ENCODE assay signal across 14 cellular contexts in the genomic region with DNA sequence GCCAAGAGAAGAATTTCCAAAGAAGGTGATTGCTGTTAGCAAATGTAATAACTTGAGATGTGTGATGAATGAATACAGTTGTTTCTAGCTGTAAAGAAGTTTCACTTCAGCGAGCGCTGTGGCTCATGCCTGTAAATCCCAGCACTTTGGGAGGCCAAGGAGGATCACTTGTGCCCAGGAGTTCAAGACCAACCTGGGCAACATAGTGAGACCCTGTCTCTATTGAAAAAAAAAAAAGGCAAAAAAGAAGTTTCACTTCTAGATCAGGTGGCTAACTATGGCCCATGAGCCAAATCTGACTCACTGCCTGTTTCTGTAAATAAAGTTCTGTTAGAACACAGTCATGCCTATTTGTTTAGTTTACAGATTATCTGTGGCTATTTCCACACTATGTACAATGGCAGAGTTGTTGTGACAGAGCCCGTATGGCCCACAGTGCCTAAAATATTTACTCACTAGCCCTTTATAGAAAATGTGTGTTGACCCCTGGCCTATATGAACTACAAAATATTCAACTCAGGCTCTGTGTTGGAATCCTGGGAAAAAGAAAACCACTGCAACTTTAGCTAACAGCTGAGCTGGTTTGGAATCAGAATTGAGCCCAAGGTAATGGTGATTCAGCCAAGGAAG. TPM values are rescaled to one million over a fixed set of nuclear protein-coding genes. Genes with fewer than 3 reads are reported as not detected.
A peak's percentile ranks its signal among the peaks of the same experiment; 100 is the strongest.
DNase-seq lines count a peak whose midpoint lies in the region; ATAC-seq, FAIRE-seq and TF ChIP-seq lines count a peak whose summit lies in the region.
"Had no signal": no experiment of that assay in that cellular context is flagged by ENCODE, and none has a peak within 500 bp of the region (broad histone marks: within the 10 kb centered on the region; RNA-seq: fewer than 3 reads in every experiment).

No MANE protein-coding gene starts in this region.

- no peaks in the 10 kb centered on the region for H3K4me1 ChIP-seq in GM12878 (ENCODE audit: control insufficient read depth, insufficient read depth, low read length)
- H3K4me1 ChIP-seq in right atrium auricular region: no peaks in the 10 kb centered on the region
- H3K4me1 ChIP-seq: BLaER1, heart right ventricle had no signal

- POLR2A ChIA-PET in GM12878 (lab: Charles Lee): no interaction called here

- peak; percentile 21 for DNase-seq in AG20443 (ENCODE audit: low spot score)
- peak; percentile 35 for DNase-seq in HS-5 (ENCODE audit: low read depth)
- DNase-seq in GM12878 (ENCODE audit: low read depth, low spot score): no peak
- DNase-seq in kidney tubule cell (ENCODE audit: low spot score): peak; percentile 40
- DNase-seq in right atrium auricular region (ENCODE audit: low spot score): no peak
- no peak for DNase-seq in activated CD4-positive, alpha-beta T cell treated with anti-CD3 and anti-CD28 coated beads for 48 hours
- DNase-seq in Right ventricle myocardium inferior (ENCODE audit: missing footprints): no peak
- DNase-seq: activated CD8-positive, alpha-beta memory T cell treated with anti-CD3 and anti-CD28 coated beads for 24 hours; heart right ventricle; posterior cingulate gyrus; stimulated activated CD4-positive, alpha-beta T cell treated with anti-CD3 and anti-CD28 coated beads, Interleukin-4, amount 100 ng/mL, for 1 hour; stimulated activated naive CD4-positive, alpha-beta T cell treated with Interleukin-2 at 50 U/mL for 16 hours had no signal

- no peak overlapping the region for H3K27ac ChIP-seq in GM12878 (ENCODE audit: control insufficient read depth, insufficient read depth)
- no peak overlapping the region for H3K27ac ChIP-seq in right atrium auricular region
- H3K27ac ChIP-seq: BLaER1, heart right ventricle had no signal

- TF ChIP-seq CTCF in GM12878 (IDR thresholded peaks at IDR 0.05 in 2 of 3, conservative IDR thresholded peaks at IDR 0.05 in 1 of 3; ENCODE audit: control insufficient read depth in 2 of 3, extremely low read depth in 1 of 3, insufficient read depth in 1 of 3, low read depth in 3 of 3, low read length in 3 of 3) (no peak), right atrium auricular region (IDR thresholded peaks at IDR 0.05) (no peak)

- no peak overlapping the region for H3K4me2 ChIP-seq in GM12878 (ENCODE audit: control insufficient read depth, insufficient read depth)
- H3K4me2 ChIP-seq: BLaER1 had no signal

- no peak for TF ChIP-seq EP300 in GM12878 (IDR thresholded peaks at IDR 0.05; ENCODE audit: borderline replicate concordance in 1 of 2, control insufficient read depth in 1 of 2, low read depth in 2 of 2, low read length in 2 of 2)

- in situ Hi-C loops in GM12878 (cut with MboI): no loop called here

- no peak for FAIRE-seq in GM12878 (lab: Jason Lieb, UNC)

- CTCF ChIA-PET in GM12878 (lab: Yijun Ruan, JAX): no interaction called here

- SMC1A ChIA-PET in GM12878 (lab: Charles Lee; ENCODE audit: uncharacterized antibody, unreplicated experiment): no interaction called here

- H3K36me3 ChIP-seq in GM12878 (ENCODE audit: control insufficient read depth in 2 of 2, insufficient read depth in 2 of 2, low read length in 1 of 2) (no peaks in the 10 kb centered on the region), right atrium auricular region (no peaks in the 10 kb centered on the region)
- H3K36me3 ChIP-seq: BLaER1, heart right ventricle had no signal

- H4K20me1 ChIP-seq in GM12878 (ENCODE audit: control insufficient read depth, insufficient read depth): no peaks in the 10 kb centered on the region

- ATAC-seq in GM12878: no peak
- no peak for ATAC-seq in HG03095 (IDR thresholded peaks at IDR 0.05; ENCODE audit: unreplicated experiment)
- ATAC-seq in Right ventricle myocardium inferior: no peak
- ATAC-seq: heart right ventricle had no signal

- H3K79me2 ChIP-seq in GM12878 (ENCODE audit: control insufficient read depth, insufficient read depth, low read length): no peaks in the 10 kb centered on the region

- H3K4me3 ChIP-seq in GM12878 (no peak overlapping the region), right atrium auricular region (no peak overlapping the region)
- H3K4me3 ChIP-seq: BLaER1, heart right ventricle had no signal

- RAD21 ChIA-PET in GM12878 (lab: Charles Lee; ENCODE audit: unreplicated experiment): no interaction called here

- H3K9ac ChIP-seq in GM12878 (ENCODE audit: control insufficient read depth, insufficient read depth, low read length): no peak overlapping the region
- H3K9ac ChIP-seq: BLaER1 had no signal

- H3K9me3 ChIP-seq in GM12878 (replicated peaks; ENCODE audit: control insufficient read depth, insufficient read depth, low read length) (no peaks in the 10 kb centered on the region), right atrium auricular region (no peaks in the 10 kb centered on the region)
- H3K9me3 ChIP-seq: BLaER1, heart right ventricle had no signal

- no peak overlapping the region for H2AFZ ChIP-seq in GM12878 (ENCODE audit: control insufficient read depth, low read depth, low read length)

- TF ChIP-seq POLR2A in GM12878 (IDR thresholded peaks at IDR 0.05; ENCODE audit: low read depth, low read length): no peak

- H3K27me3 ChIP-seq in GM12878 (replicated peaks in 1 of 2; ENCODE audit: control insufficient read depth in 2 of 2, insufficient read depth in 2 of 2, low read length in 1 of 2) (no peaks in the 10 kb centered on the region), right atrium auricular region (no peaks in the 10 kb centered on the region)

- WGBS in GM12878 (ENCODE audit: insufficient coverage, insufficient replicate concordance, low lambda C conversion rate, missing lambda C conversion rate): 31% methylated on average over 3 of the region's 3 CpGs

- intact Hi-C loops in GM12878 (cut with micrococcal nuclease; ENCODE audit: unreplicated experiment): no loop called here
- intact Hi-C loops in Right ventricle myocardium inferior (cut with DNase I): no loop called here

- BruUV-seq in GM12878 (replicated peaks; lab: Mats Ljungman, UMichigan): no TSS peak

- TF ChIP-seq RAD21 in GM12878 (IDR thresholded peaks at IDR 0.05; ENCODE audit: insufficient read depth, low read depth, low read length): no peak

TF ChIP-seq in GM12878, 131 proteins besides CTCF, POLR2A, EP300 and RAD21 (continues in another document):
- TF ChIP-seq, protein P1, sequence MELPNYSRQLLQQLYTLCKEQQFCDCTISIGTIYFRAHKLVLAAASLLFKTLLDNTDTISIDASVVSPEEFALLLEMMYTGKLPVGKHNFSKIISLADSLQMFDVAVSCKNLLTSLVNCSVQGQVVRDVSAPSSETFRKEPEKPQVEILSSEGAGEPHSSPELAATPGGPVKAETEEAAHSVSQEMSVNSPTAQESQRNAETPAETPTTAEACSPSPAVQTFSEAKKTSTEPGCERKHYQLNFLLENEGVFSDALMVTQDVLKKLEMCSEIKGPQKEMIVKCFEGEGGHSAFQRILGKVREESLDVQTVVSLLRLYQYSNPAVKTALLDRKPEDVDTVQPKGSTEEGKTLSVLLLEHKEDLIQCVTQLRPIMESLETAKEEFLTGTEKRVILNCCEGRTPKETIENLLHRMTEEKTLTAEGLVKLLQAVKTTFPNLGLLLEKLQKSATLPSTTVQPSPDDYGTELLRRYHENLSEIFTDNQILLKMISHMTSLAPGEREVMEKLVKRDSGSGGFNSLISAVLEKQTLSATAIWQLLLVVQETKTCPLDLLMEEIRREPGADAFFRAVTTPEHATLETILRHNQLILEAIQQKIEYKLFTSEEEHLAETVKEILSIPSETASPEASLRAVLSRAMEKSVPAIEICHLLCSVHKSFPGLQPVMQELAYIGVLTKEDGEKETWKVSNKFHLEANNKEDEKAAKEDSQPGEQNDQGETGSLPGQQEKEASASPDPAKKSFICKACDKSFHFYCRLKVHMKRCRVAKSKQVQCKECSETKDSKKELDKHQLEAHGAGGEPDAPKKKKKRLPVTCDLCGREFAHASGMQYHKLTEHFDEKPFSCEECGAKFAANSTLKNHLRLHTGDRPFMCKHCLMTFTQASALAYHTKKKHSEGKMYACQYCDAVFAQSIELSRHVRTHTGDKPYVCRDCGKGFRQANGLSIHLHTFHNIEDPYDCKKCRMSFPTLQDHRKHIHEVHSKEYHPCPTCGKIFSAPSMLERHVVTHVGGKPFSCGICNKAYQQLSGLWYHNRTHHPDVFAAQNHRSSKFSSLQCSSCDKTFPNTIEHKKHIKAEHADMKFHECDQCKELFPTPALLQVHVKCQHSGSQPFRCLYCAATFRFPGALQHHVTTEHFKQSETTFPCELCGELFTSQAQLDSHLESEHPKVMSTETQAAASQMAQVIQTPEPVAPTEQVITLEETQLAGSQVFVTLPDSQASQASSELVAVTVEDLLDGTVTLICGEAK (IDR thresholded peaks at IDR 0.05; ENCODE audit: borderline replicate concordance): peak; percentile 58
- TF ChIP-seq ZNF384 (IDR thresholded peaks at IDR 0.05; ENCODE audit: borderline replicate concordance, low read depth, low read length): peak; percentile 19; the same call in 1 of the 2 replicates
- no peak for TF ChIP-seq EGR1 (IDR thresholded peaks at IDR 0.05; ENCODE audit: borderline replicate concordance in 1 of 2, low read depth in 2 of 2, low read length in 2 of 2)

RNA-seq across cellular contexts. Expression of a gene that starts 54.1 kb away (rescaled TPM):
- total RNA-seq in GM12878 (2013; cell fraction: nucleolus; rRNA removed): 11.5 and 12.7 TPM in 2 replicates
- total RNA-seq in GM12878 (2014; rRNA removed): 26.5 and 28.1 TPM in 2 replicates
- 44.6 and 44.8 TPM in 2 replicates for total RNA-seq in GM12878 (2014; rRNA removed; fragmentation: Illumina TruSeq; extraction: Trizol)
- total RNA-seq in GM12878 (2021): 57.3 and 65.8 TPM in 2 replicates
- polyA plus RNA-seq in GM12878 (2011; ENCODE audit: low read depth): 40.2 TPM
- 86.5 and 105 TPM in 2 replicates for polyA plus RNA-seq in GM12878 (2011; rRNA removed)
- 54.5 and 55.8 TPM in 2 replicates for polyA plus RNA-seq in GM12878 (2011; cell fraction: cytosol; rRNA removed)
- polyA plus RNA-seq in GM12878 (2011; cell fraction: nucleus; rRNA removed): 22.0 and 28.3 TPM in 2 replicates
- polyA plus RNA-seq in GM12878 (2012): 35.3 and 36.1 TPM in 2 replicates
- 71.2 and 77.5 TPM in 2 replicates for polyA plus RNA-seq in GM12878 (2014; fragmentation: Illumina TruSeq; extraction: Trizol)
- 10 to 100 TPM; 31.2 to 31.5 TPM for polyA plus RNA-seq in GM12878 (2014; fragmentation: Nextera tagmentation; extraction: Ambion mirVana)
- polyA plus RNA-seq in GM12878 (2014; rRNA removed): 54.5 and 64.8 TPM in 2 replicates
- 10 to 100 TPM; 76.1 to 77.0 TPM for polyA plus RNA-seq in GM12878 (2016; fragmentation: Nextera tagmentation; extraction: Ambion mirVana)
- 49.0 and 87.7 TPM in 2 replicates for polyA minus RNA-seq in GM12878 (2011; rRNA and poly(A)+ RNA removed)
- 17.2 and 22.5 TPM in 2 replicates for polyA minus RNA-seq in GM12878 (2011; cell fraction: cytosol; rRNA and poly(A)+ RNA removed)
- 6.4 and 10.3 TPM in 2 replicates for polyA minus RNA-seq in GM12878 (2011; cell fraction: nucleus; rRNA and poly(A)+ RNA removed)
- 10 to 100 TPM; 19.0 to 23.8 TPM for total RNA-seq in right atrium auricular region
- 24.1 TPM for total RNA-seq in Right ventricle myocardium inferior

Comparison
In these comparisons a context has a peak if more than half of its experiments do, and no peak if none do; other contexts are left out.
1. DNase-seq: peak in AG20443 (single experiment), HS-5 (single experiment) and kidney tubule cell (single experiment); none in GM12878 (single experiment), right atrium auricular region (single experiment), activated CD4-positive, alpha-beta T cell treated with anti-CD3 and anti-CD28 coated beads for 48 hours (single experiment) and Right ventricle myocardium inferior (single experiment).